9 cellular contexts compared by ENCODE assay signal in genomic region chr16:66844342-66845079, GRCh38. TPM values are rescaled to one million over a fixed set of nuclear protein-coding genes. Genes with fewer than 3 reads are reported as not detected.
DNase-seq lines count a peak whose midpoint lies in the region; ATAC-seq and TF ChIP-seq lines count a peak whose summit lies in the region.
"Had no signal": no experiment of that assay in that cellular context is flagged by ENCODE, and none has a peak within 500 bp of the region (broad histone marks: within the 10 kb centered on the region; RNA-seq: fewer than 3 reads in every experiment).

Gene CA7 (plus strand): TSS chr16:66844414. CDS start chr16:66844488, 74 bp downstream.

- H3K9me3 Mint-ChIP-seq in brain, result peaks cover 0 to 5% (median under 1%) of the 10 kb centered on the region in 5 experiments
- no peaks in the 10 kb centered on the region for H3K9me3 Mint-ChIP-seq in stimulated activated effector memory CD8-positive, alpha-beta T cell treated with anti-CD3 and anti-CD28 coated beads, Interleukin-12 subunit alpha, Interleukin-12 subunit beta, amount 100 ng/mL, for 72 hours

- peaks cover 19% of the 10 kb centered on the region for H3K4me1 Mint-ChIP-seq in brain
- peaks cover 18% of the 10 kb centered on the region for H3K4me1 Mint-ChIP-seq in stimulated activated effector memory CD8-positive, alpha-beta T cell treated with anti-CD3 and anti-CD28 coated beads, Interleukin-12 subunit alpha, Interleukin-12 subunit beta, amount 100 ng/mL, for 72 hours

- POLR2A ChIA-PET in GM10248 (lab: Yijun Ruan, JAX), result no interaction called here

- H3K36me3 ChIP-seq in kidney epithelial cell (ENCODE audit: control insufficient read depth, insufficient read depth, low read length), result no peaks in the 10 kb centered on the region

- peaks cover 35% of the 10 kb centered on the region for H3K27me3 ChIP-seq in kidney epithelial cell (ENCODE audit: control insufficient read depth, insufficient read depth, low read length)

- no peaks in the 10 kb centered on the region for H3K36me3 Mint-ChIP-seq in brain
- H3K36me3 Mint-ChIP-seq in stimulated activated effector memory CD8-positive, alpha-beta T cell treated with anti-CD3 and anti-CD28 coated beads, Interleukin-12 subunit alpha, Interleukin-12 subunit beta, amount 100 ng/mL, for 72 hours, result no peaks in the 10 kb centered on the region

- peak; percentile 17 for ATAC-seq in stimulated activated effector memory CD8-positive, alpha-beta T cell treated with anti-CD3 and anti-CD28 coated beads, Interleukin-12 subunit alpha, Interleukin-12 subunit beta, amount 100 ng/mL, for 72 hours
- no peak for ATAC-seq in HG03280 (IDR thresholded peaks at IDR 0.05; ENCODE audit: unreplicated experiment)

- peak within 1 kb of the TSS; percentile 71 to 84 (median 81) for H3K4me3 Mint-ChIP-seq in brain
- H3K4me3 Mint-ChIP-seq in stimulated activated effector memory CD8-positive, alpha-beta T cell treated with anti-CD3 and anti-CD28 coated beads, Interleukin-12 subunit alpha, Interleukin-12 subunit beta, amount 100 ng/mL, for 72 hours, result peak within 1 kb of the TSS; percentile 60

- H3K27ac Mint-ChIP-seq in brain, result no peak within 1 kb of the TSS
- H3K27ac Mint-ChIP-seq in stimulated activated effector memory CD8-positive, alpha-beta T cell treated with anti-CD3 and anti-CD28 coated beads, Interleukin-12 subunit alpha, Interleukin-12 subunit beta, amount 100 ng/mL, for 72 hours, result peak within 1 kb of the TSS; percentile 58

- TF ChIP-seq CTCF in brain (conservative IDR thresholded peaks at IDR 0.05) (no peak), kidney epithelial cell (IDR thresholded peaks at IDR 0.05; ENCODE audit: insufficient read depth, low read length, poor library complexity, severe bottlenecking) (no peak), GM10248 (IDR thresholded peaks at IDR 0.05; ENCODE audit: control extremely low read depth, extremely low read depth, low read depth, missing control alignments) (no peak)

- H3K27me3 Mint-ChIP-seq in brain, result peaks cover 88% of the 10 kb centered on the region

- peak within 1 kb of the TSS; percentile 35 for H3K4me3 ChIP-seq in kidney epithelial cell (ENCODE audit: low read depth, low read length)

- CTCF ChIA-PET in GM10248 (lab: Yijun Ruan, JAX), result interaction anchor here (1.0 to 16.2 kb wide), 4 partner anchors 14 to 28 kb away, joined by 3 to 176 read pairs (median 36); partner anchors contain the start of gene NAE1

- DNase-seq in NCI-H146 (lab: John Stamatoyannopoulos, UW), result peak; percentile 17
- no peak for DNase-seq in NCI-H146 treated with DMSO at 0.1 percent for 48 hours (lab: John Stamatoyannopoulos, UW; ENCODE audit: unreplicated experiment)
- no peak for DNase-seq in kidney epithelial cell (ENCODE audit: low read depth)
- no peak for DNase-seq in stimulated activated effector memory CD8-positive, alpha-beta T cell treated with anti-CD3 and anti-CD28 coated beads, Interleukin-12 subunit alpha, Interleukin-12 subunit beta, amount 100 ng/mL, for 72 hours (ENCODE audit: low spot score in 2 of 2)
- DNase-seq in NCI-H2171 (lab: John Stamatoyannopoulos, UW), result no peak
- DNase-seq in GM10248 (ENCODE audit: extremely low spot score), result no peak

RNA-seq across cellular contexts. Expression of gene CA7, which starts in this region (rescaled TPM):
- 2.3 TPM for polyA plus RNA-seq in brain (ENCODE audit: insufficient read depth, low read depth, low replicate concordance)
- not detected in 2 replicates for total RNA-seq in kidney epithelial cell
- total RNA-seq: activated CD8-positive, alpha-beta memory T cell treated with anti-CD3 and anti-CD28 coated beads for 36 hours had no signal
